In genomic region chr22:20588843-20589581, GRCh38 we compare ENCODE assay signal across 22 cellular contexts.
DNase-seq lines count a peak whose midpoint lies in the region; ATAC-seq and TF ChIP-seq lines count a peak whose summit lies in the region.
"Had no signal": no experiment of that assay in that cellular context is flagged by ENCODE, and none has a peak within 500 bp of the region (broad histone marks: within the 10 kb centered on the region; RNA-seq: fewer than 3 reads in every experiment).

No MANE protein-coding gene starts in this region.

- ATAC-seq in activated T-helper 17 cell treated with anti-CD3 and anti-CD28 coated beads, Interleukin-2, amount 50 U/mL, for 72 hours (replicated peaks) = peak; percentile 5
- no peak for ATAC-seq in HG02588 (IDR thresholded peaks at IDR 0.05; ENCODE audit: unreplicated experiment)

- WGBS in smooth muscle cell (ENCODE audit: low lambda C conversion rate) = 91% methylated on average over 13 of the region's 13 CpGs

- peaks cover 11% of the 10 kb centered on the region for H3K36me3 Mint-ChIP-seq in activated naive CD4-positive, alpha-beta T cell treated with anti-CD3 and anti-CD28 coated beads, Interleukin-2, amount 10 ng/mL, durations not matched to agents 7 days and 5 days
- peaks cover 36% of the 10 kb centered on the region for H3K36me3 Mint-ChIP-seq in activated T-helper 17 cell treated with anti-CD3 and anti-CD28 coated beads, Interleukin-2, amount 50 U/mL, for 72 hours (ENCODE audit: low read depth)
- H3K36me3 Mint-ChIP-seq: type B pancreatic cell had no signal

- no peaks in the 10 kb centered on the region for H3K4me1 ChIP-seq in smooth muscle cell (ENCODE audit: low read depth)

- DNase-seq in activated naive CD4-positive, alpha-beta T cell treated with anti-CD3 and anti-CD28 coated beads, Interleukin-2, amount 10 ng/mL, durations not matched to agents 7 days and 5 days = no peak
- DNase-seq in activated naive CD4-positive, alpha-beta T cell treated with anti-CD3 and anti-CD28 coated beads, Interleukin-2, amount 50 U/mL, for 16 hours = no peak
- DNase-seq in islet precursor cell = peak; percentile 53
- no peak for DNase-seq in smooth muscle cell (lab: John Stamatoyannopoulos, UW; ENCODE audit: unreplicated experiment)
- no peak for DNase-seq in NOMO-1 (lab: John Stamatoyannopoulos, UW; ENCODE audit: unreplicated experiment in 2 of 2)
- DNase-seq in DMS79 (lab: John Stamatoyannopoulos, UW) = no peak
- DNase-seq: activated CD4-positive, alpha-beta memory T cell treated with anti-CD3 and anti-CD28 coated beads, Interleukin-2, amount 10 ng/mL, durations not matched to agents 7 days and 5 days; amygdala; COR-L47; dermis blood vessel endothelial cell; erythroblast; hypothalamus; NCI-H1417 treated with DMSO at 0.1 percent for 48 hours; NCI-H510A; occipital lobe; stimulated activated CD4-positive, alpha-beta T cell treated with anti-CD3 and anti-CD28 coated beads, Interleukin-12 subunit alpha, Interleukin-12 subunit beta, amount 100 ng/mL, for 4 hours; stimulated activated CD4-positive, alpha-beta T cell treated with anti-CD3 and anti-CD28 coated beads, Interleukin-4, amount 100 ng/mL, for 4 hours had no signal

- peak overlapping the region; percentile 24 for H3K27ac Mint-ChIP-seq in activated naive CD4-positive, alpha-beta T cell treated with anti-CD3 and anti-CD28 coated beads, Interleukin-2, amount 10 ng/mL, durations not matched to agents 7 days and 5 days
- H3K27ac Mint-ChIP-seq in activated T-helper 17 cell treated with anti-CD3 and anti-CD28 coated beads, Interleukin-2, amount 50 U/mL, for 72 hours = no peak overlapping the region
- H3K27ac Mint-ChIP-seq: activated CD4-positive, alpha-beta memory T cell treated with anti-CD3 and anti-CD28 coated beads, Interleukin-2, amount 10 ng/mL, durations not matched to agents 7 days and 5 days; B cell had no signal

- H2AFZ ChIP-seq in smooth muscle cell (ENCODE audit: low read depth) = no peak overlapping the region

- no peaks in the 10 kb centered on the region for H3K27me3 ChIP-seq in smooth muscle cell (ENCODE audit: low read depth)

- H3K4me3 Mint-ChIP-seq in activated naive CD4-positive, alpha-beta T cell treated with anti-CD3 and anti-CD28 coated beads, Interleukin-2, amount 10 ng/mL, durations not matched to agents 7 days and 5 days = no peak overlapping the region
- no peak overlapping the region for H3K4me3 Mint-ChIP-seq in activated T-helper 17 cell treated with anti-CD3 and anti-CD28 coated beads, Interleukin-2, amount 50 U/mL, for 72 hours
- H3K4me3 Mint-ChIP-seq: activated CD4-positive, alpha-beta memory T cell treated with anti-CD3 and anti-CD28 coated beads, Interleukin-2, amount 10 ng/mL, durations not matched to agents 7 days and 5 days; B cell; type B pancreatic cell had no signal

- H4K20me1 ChIP-seq in smooth muscle cell (ENCODE audit: low read depth) = peaks cover 18% of the 10 kb centered on the region

- H3K79me2 ChIP-seq in smooth muscle cell (ENCODE audit: low read depth) = no peaks in the 10 kb centered on the region

- no peak overlapping the region for H3K9ac ChIP-seq in smooth muscle cell (ENCODE audit: low read depth)

- H3K9me3 Mint-ChIP-seq in activated naive CD4-positive, alpha-beta T cell treated with anti-CD3 and anti-CD28 coated beads, Interleukin-2, amount 10 ng/mL, durations not matched to agents 7 days and 5 days = no peaks in the 10 kb centered on the region
- no peaks in the 10 kb centered on the region for H3K9me3 Mint-ChIP-seq in activated T-helper 17 cell treated with anti-CD3 and anti-CD28 coated beads, Interleukin-2, amount 50 U/mL, for 72 hours
- H3K9me3 Mint-ChIP-seq: activated CD4-positive, alpha-beta memory T cell treated with anti-CD3 and anti-CD28 coated beads, Interleukin-2, amount 10 ng/mL, durations not matched to agents 7 days and 5 days; type B pancreatic cell had no signal

- no peaks in the 10 kb centered on the region for H3K4me1 Mint-ChIP-seq in activated naive CD4-positive, alpha-beta T cell treated with anti-CD3 and anti-CD28 coated beads, Interleukin-2, amount 10 ng/mL, durations not matched to agents 7 days and 5 days
- H3K4me1 Mint-ChIP-seq in activated T-helper 17 cell treated with anti-CD3 and anti-CD28 coated beads, Interleukin-2, amount 50 U/mL, for 72 hours = no peaks in the 10 kb centered on the region
- H3K4me1 Mint-ChIP-seq: activated CD4-positive, alpha-beta memory T cell treated with anti-CD3 and anti-CD28 coated beads, Interleukin-2, amount 10 ng/mL, durations not matched to agents 7 days and 5 days; B cell had no signal

- H3K27ac ChIP-seq in smooth muscle cell (ENCODE audit: low read depth) = peak overlapping the region; percentile 12

- H3F3A ChIP-seq in smooth muscle cell (ENCODE audit: low read depth) = no peaks in the 10 kb centered on the region

- H3K27me3 Mint-ChIP-seq in activated naive CD4-positive, alpha-beta T cell treated with anti-CD3 and anti-CD28 coated beads, Interleukin-2, amount 10 ng/mL, durations not matched to agents 7 days and 5 days = peaks cover 16% of the 10 kb centered on the region
- no peaks in the 10 kb centered on the region for H3K27me3 Mint-ChIP-seq in activated T-helper 17 cell treated with anti-CD3 and anti-CD28 coated beads, Interleukin-2, amount 50 U/mL, for 72 hours
- H3K27me3 Mint-ChIP-seq: activated CD4-positive, alpha-beta memory T cell treated with anti-CD3 and anti-CD28 coated beads, Interleukin-2, amount 10 ng/mL, durations not matched to agents 7 days and 5 days; B cell; type B pancreatic cell had no signal

- TF ChIP-seq CTCF in smooth muscle cell (IDR thresholded peaks at IDR 0.05; ENCODE audit: borderline replicate concordance, insufficient read depth, poor library complexity, severe bottlenecking) = no peak

- H3K4me2 ChIP-seq in smooth muscle cell = no peak overlapping the region

- H3K36me3 ChIP-seq in smooth muscle cell (ENCODE audit: low read depth) = no peaks in the 10 kb centered on the region

- no peaks in the 10 kb centered on the region for H3K9me3 ChIP-seq in smooth muscle cell (replicated peaks; ENCODE audit: low read depth)

- no peak overlapping the region for H3K4me3 ChIP-seq in smooth muscle cell
- H3K4me3 ChIP-seq: lung had no signal

- CTCF ChIA-PET in activated naive CD4-positive, alpha-beta T cell treated with anti-CD3 and anti-CD28 coated beads, Interleukin-2, amount 10 ng/mL, durations not matched to agents 7 days and 5 days (lab: Charles Lee) = no interaction called here
